Comparison of ENCODE assay signal across 16 cellular contexts in genomic region chr12:3795800-3796133, GRCh38.
"Had no signal": no experiment of that assay in that cellular context is flagged by ENCODE, and none has a peak within 500 bp of the region (broad histone marks: within the 10 kb centered on the region; RNA-seq: fewer than 3 reads in every experiment).

No MANE protein-coding gene starts in this region.

- H3K27me3 ChIP-seq: heart right ventricle, neutrophil, sigmoid colon, stomach had no signal

- H3K36me3 ChIP-seq: neutrophil, sigmoid colon had no signal

- H3K9me3 ChIP-seq: heart right ventricle, neutrophil, sigmoid colon, stomach had no signal

- H3K27me3 Mint-ChIP-seq: naive thymus-derived CD4-positive, alpha-beta T cell had no signal

- H3K9me3 Mint-ChIP-seq: naive thymus-derived CD4-positive, alpha-beta T cell had no signal

- DNase-seq: effector memory CD4-positive, alpha-beta T cell; heart right ventricle; hypothalamus; kidney glomerular epithelial cell; mammary epithelial cell; naive thymus-derived CD4-positive, alpha-beta T cell; sigmoid colon; stimulated activated CD4-positive, alpha-beta T cell treated with anti-CD3 and anti-CD28 coated beads, Interleukin-2, amount 100 ng/mL, for 24 hours; stimulated activated CD4-positive, alpha-beta T cell treated with anti-CD3 and anti-CD28 coated beads, Interleukin-4, amount 100 ng/mL, for 4 hours; stimulated activated naive CD4-positive, alpha-beta T cell; stomach; substantia nigra; trophoblast cell had no signal

- H3K4me1 ChIP-seq: sigmoid colon had no signal

- ATAC-seq: esophagus mucosa; heart right ventricle; naive thymus-derived CD4-positive, alpha-beta T cell had no signal

- H3K4me3 Mint-ChIP-seq: naive thymus-derived CD4-positive, alpha-beta T cell had no signal

- H3K4me3 ChIP-seq: heart right ventricle, sigmoid colon, skin epidermis, stomach had no signal

- H3K27ac ChIP-seq: heart right ventricle, neutrophil, sigmoid colon, skin epidermis, stomach had no signal

- H3K27ac Mint-ChIP-seq: naive thymus-derived CD4-positive, alpha-beta T cell had no signal
